9 cellular contexts compared by ENCODE assay signal in the genomic region with DNA sequence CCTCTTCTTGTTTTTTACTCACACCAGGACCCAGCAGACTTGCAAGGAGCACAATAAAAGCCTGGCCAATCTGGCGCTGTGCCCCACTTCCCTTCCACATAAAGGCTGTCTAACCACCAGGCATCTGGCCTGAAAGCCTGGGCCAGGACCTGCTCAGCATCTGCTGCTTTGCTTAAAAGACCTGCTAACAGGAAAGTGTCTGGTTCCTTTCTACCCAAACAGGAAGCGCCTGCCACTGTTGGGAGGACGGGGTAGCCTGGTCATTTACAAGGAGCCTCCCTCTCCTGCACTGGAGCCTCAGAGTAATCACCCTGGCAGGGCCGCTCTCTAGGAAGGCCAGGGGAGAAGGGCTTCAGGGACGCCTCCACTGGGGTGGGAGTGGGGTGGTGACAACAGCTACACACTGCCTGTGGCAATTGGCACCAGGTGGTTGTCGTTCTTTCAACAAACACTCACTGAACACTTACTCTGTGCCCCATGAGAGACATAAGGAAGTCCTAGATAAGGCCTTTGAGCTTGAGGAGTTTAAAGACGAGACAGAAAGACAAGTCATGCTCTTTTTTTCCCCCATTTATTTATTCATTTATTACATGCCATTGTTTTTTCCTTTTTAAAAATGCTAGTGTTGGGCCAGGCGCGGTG. TPM values are rescaled to one million over a fixed set of nuclear protein-coding genes. Genes with fewer than 3 reads are reported as not detected.
DNase-seq lines count a peak whose midpoint lies in the region; ATAC-seq and TF ChIP-seq lines count a peak whose summit lies in the region.
"Had no signal": no experiment of that assay in that cellular context is flagged by ENCODE, and none has a peak within 500 bp of the region (broad histone marks: within the 10 kb centered on the region; RNA-seq: fewer than 3 reads in every experiment).

No MANE protein-coding gene starts in this region.

- DNase-seq in AG10803 (ENCODE audit: low read depth) (peak; percentile 88), M059J (ENCODE audit: low read depth) (peak; percentile 64), astrocyte of the cerebellum (ENCODE audit: low read depth) (peak; percentile 91), lower lobe of right lung (peak; percentile 78), NCI-H2227 (lab: John Stamatoyannopoulos, UW; ENCODE audit: unreplicated experiment) (no peak), amniotic stem cell (lab: John Stamatoyannopoulos, UW) (no peak)

- in situ Hi-C loops in astrocyte of the cerebellum (cut with HindIII; ENCODE audit: low sequenced_read_pairs): no loop called here

- H3K36me3 ChIP-seq in lower lobe of right lung: no peaks in the 10 kb centered on the region

- H3K27ac ChIP-seq in lower lobe of right lung: peak overlapping the region; percentile 56

- H3K9me3 ChIP-seq in lower lobe of right lung: no peaks in the 10 kb centered on the region

- peaks cover under 1% of the 10 kb centered on the region for H3K27me3 ChIP-seq in lower lobe of right lung (ENCODE audit: low read depth)

- peaks cover 47% of the 10 kb centered on the region for H3K4me1 ChIP-seq in lower lobe of right lung

- no peak overlapping the region for H3K4me3 ChIP-seq in AG10803 (ENCODE audit: low read length)
- no peak overlapping the region for H3K4me3 ChIP-seq in astrocyte of the cerebellum (ENCODE audit: low read depth, low read length)
- no peak overlapping the region for H3K4me3 ChIP-seq in lower lobe of right lung

- TF ChIP-seq CTCF in AG10803 (conservative IDR thresholded peaks at IDR 0.05; ENCODE audit: low read length): no peak
- TF ChIP-seq CTCF in astrocyte of the cerebellum (IDR thresholded peaks at IDR 0.05; ENCODE audit: low read depth, low read length, missing control alignments): no peak
- no peak for TF ChIP-seq CTCF in lower lobe of right lung (IDR thresholded peaks at IDR 0.05)

- intact Hi-C loops in lower lobe of right lung (cut with DNase I): no loop called here

- ATAC-seq in lower lobe of right lung (peak; percentile 11 to 35), GM18868 (IDR thresholded peaks at IDR 0.05; ENCODE audit: unreplicated experiment) (no peak), GM21423 (IDR thresholded peaks at IDR 0.05; ENCODE audit: unreplicated experiment) (no peak)

RNA-seq across cellular contexts. Expression of gene MMP28, which starts 6.3 kb away (rescaled TPM):
- 0.17 and 1.2 TPM in 2 replicates for total RNA-seq in M059J (2014; rRNA removed; shearing (Covaris generic))
- 40.9 TPM for total RNA-seq in lower lobe of right lung

RNA-seq across cellular contexts. Expression of gene TAF15, which starts 7.6 kb away (rescaled TPM):
- 11.3 and 21.0 TPM in 2 replicates for total RNA-seq in M059J (2014; rRNA removed; shearing (Covaris generic))
- 143 TPM for total RNA-seq in lower lobe of right lung

RNA-seq across cellular contexts. Expression of gene C17orf50, which starts 41.0 kb away (rescaled TPM):
- total RNA-seq in M059J (2014; rRNA removed; shearing (Covaris generic)): not detected in 2 replicates
- total RNA-seq in lower lobe of right lung: not detected
- total RNA-seq: urinary bladder had no signal

RNA-seq across cellular contexts. Expression of gene GAS2L2, which starts 48.7 kb away (rescaled TPM):
- not detected in 2 replicates for total RNA-seq in M059J (2014; rRNA removed; shearing (Covaris generic))
- total RNA-seq in lower lobe of right lung: 3.1 TPM
- total RNA-seq: urinary bladder had no signal

Comparison
In these comparisons a context has a peak if more than half of its experiments do, and no peak if none do; other contexts are left out.
1. DNase-seq: peak in AG10803 (single experiment), M059J (single experiment), astrocyte of the cerebellum (single experiment) and lower lobe of right lung (single experiment); none in NCI-H2227 (single experiment) and amniotic stem cell (single experiment).
2. ATAC-seq: peak in lower lobe of right lung (2 of 2); none in GM18868 (single experiment) and GM21423 (single experiment).
3. RNA of gene MMP28, which starts 6.3 kb away (total RNA-seq): 40.9 TPM in lower lobe of right lung (single experiment); 0.17 to 1.2 TPM in M059J; every median in the first group is over 10 times any median in the second.